In the genomic region with DNA sequence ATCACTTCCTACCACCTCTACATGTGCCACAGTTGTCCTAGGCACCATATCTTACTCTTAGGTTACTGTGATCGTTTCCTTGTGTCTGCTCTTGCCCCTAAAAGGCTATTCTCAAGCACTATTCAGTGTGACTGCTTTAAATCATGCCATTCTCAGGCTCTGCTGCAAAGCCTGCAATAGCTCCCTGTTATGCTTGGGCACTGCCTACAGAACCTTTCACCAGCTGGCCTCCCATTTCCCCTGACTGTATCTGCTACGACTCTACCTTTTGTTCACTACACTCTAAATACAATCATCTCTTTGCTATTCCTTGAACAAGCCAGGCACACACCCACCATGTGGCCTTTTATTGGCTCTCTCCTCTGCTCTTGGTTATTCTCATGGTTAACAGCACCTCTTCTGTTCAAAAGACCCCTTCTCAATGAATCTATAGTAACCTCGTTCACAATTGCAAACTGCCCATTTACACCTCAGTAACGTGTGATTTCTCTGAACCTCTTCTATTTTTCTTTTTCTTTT, we compare ENCODE assay signal across 1 cellular context.
TF ChIP-seq lines count a peak whose summit lies in the region.

No MANE protein-coding gene starts in this region.

TF ChIP-seq in WTC11, 78 proteins besides CTCF, POLR2A, EP300 and RAD21 (continued from another document):
- TF ChIP-seq, protein P1, sequence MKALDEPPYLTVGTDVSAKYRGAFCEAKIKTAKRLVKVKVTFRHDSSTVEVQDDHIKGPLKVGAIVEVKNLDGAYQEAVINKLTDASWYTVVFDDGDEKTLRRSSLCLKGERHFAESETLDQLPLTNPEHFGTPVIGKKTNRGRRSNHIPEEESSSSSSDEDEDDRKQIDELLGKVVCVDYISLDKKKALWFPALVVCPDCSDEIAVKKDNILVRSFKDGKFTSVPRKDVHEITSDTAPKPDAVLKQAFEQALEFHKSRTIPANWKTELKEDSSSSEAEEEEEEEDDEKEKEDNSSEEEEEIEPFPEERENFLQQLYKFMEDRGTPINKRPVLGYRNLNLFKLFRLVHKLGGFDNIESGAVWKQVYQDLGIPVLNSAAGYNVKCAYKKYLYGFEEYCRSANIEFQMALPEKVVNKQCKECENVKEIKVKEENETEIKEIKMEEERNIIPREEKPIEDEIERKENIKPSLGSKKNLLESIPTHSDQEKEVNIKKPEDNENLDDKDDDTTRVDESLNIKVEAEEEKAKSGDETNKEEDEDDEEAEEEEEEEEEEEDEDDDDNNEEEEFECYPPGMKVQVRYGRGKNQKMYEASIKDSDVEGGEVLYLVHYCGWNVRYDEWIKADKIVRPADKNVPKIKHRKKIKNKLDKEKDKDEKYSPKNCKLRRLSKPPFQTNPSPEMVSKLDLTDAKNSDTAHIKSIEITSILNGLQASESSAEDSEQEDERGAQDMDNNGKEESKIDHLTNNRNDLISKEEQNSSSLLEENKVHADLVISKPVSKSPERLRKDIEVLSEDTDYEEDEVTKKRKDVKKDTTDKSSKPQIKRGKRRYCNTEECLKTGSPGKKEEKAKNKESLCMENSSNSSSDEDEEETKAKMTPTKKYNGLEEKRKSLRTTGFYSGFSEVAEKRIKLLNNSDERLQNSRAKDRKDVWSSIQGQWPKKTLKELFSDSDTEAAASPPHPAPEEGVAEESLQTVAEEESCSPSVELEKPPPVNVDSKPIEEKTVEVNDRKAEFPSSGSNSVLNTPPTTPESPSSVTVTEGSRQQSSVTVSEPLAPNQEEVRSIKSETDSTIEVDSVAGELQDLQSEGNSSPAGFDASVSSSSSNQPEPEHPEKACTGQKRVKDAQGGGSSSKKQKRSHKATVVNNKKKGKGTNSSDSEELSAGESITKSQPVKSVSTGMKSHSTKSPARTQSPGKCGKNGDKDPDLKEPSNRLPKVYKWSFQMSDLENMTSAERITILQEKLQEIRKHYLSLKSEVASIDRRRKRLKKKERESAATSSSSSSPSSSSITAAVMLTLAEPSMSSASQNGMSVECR (CRISPR knock-in tag; IDR thresholded peaks at IDR 0.05; ENCODE audit: borderline replicate concordance), result no peak
- TF ChIP-seq MXD4 (CRISPR knock-in tag; IDR thresholded peaks at IDR 0.05; ENCODE audit: borderline replicate concordance), result no peak
